ENCODE assay signal across 16 cellular contexts in the genomic region with DNA sequence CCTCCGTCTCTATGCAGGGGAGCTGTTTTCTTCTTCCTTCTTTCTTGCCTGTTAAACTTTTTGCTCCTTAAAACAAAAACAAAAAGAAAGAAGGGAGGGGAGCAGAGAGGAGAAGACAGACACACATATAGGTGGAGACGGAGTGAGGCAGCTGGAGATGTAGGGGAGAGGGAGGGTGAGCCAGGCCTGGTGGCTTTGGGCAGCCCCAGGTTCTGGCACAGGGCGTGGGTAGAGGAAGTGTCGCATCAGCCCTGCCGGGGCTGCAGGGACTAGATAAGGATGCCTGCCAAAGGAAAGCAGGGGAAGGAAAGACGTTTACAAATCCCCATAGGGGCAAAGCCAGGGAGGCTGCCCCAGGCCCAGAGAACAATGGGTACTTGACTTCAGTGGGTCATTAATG. TPM values are rescaled to one million over a fixed set of nuclear protein-coding genes. Genes with fewer than 3 reads are reported as not detected.
A peak's percentile ranks its signal among the peaks of the same experiment; 100 is the strongest.
DNase-seq lines count a peak whose midpoint lies in the region; ATAC-seq, FAIRE-seq and TF ChIP-seq lines count a peak whose summit lies in the region.
"Had no signal": no experiment of that assay in that cellular context is flagged by ENCODE, and none has a peak within 500 bp of the region (broad histone marks: within the 10 kb centered on the region; RNA-seq: fewer than 3 reads in every experiment).

No MANE protein-coding gene starts in this region.

- no peaks in the 10 kb centered on the region for H3K9me3 ChIP-seq in BLaER1 treated with 17β-estradiol and CSF1 and Interleukin-3, amounts not matched to agents 10 nM and 100 nM (replicated peaks in 1 of 11)
- H3K9me3 ChIP-seq in right lobe of liver: no peaks in the 10 kb centered on the region
- H3K9me3 ChIP-seq in gastrocnemius medialis: no peaks in the 10 kb centered on the region
- H3K9me3 ChIP-seq: SJSA1 had no signal

- in situ Hi-C loops in gastrocnemius medialis (cut with MboI; ENCODE audit: low sequenced_read_pairs in 4 of 4): no loop called here

- H3K4me3 Mint-ChIP-seq in WTC11: no peak overlapping the region
- H3K4me3 Mint-ChIP-seq: memory B cell had no signal

- ATAC-seq in WTC11 (peak; percentile 11), right lobe of liver (peak; percentile 40 to 62 (median 44)), gastrocnemius medialis (no peak)
- ATAC-seq: HCT116 had no signal

- no peak for TF ChIP-seq CTCF in WTC11 (IDR thresholded peaks at IDR 0.05)
- no peak for TF ChIP-seq CTCF in right lobe of liver (IDR thresholded peaks at IDR 0.05)
- TF ChIP-seq CTCF in gastrocnemius medialis (IDR thresholded peaks at IDR 0.05 in 4 of 5, conservative IDR thresholded peaks at IDR 0.05 in 1 of 5): no peak

- peaks cover 0 to 31% (median 12%) of the 10 kb centered on the region in 11 experiments; a peak in 14 of 22 replicates for H3K36me3 ChIP-seq in BLaER1 treated with 17β-estradiol and CSF1 and Interleukin-3, amounts not matched to agents 10 nM and 100 nM
- H3K36me3 ChIP-seq in right lobe of liver: peaks cover 0 to 8% (median 0%) of the 10 kb centered on the region in 4 donors
- no peaks in the 10 kb centered on the region for H3K36me3 ChIP-seq in gastrocnemius medialis
- H3K36me3 ChIP-seq: SJSA1 had no signal

- no peak for TF ChIP-seq POLR2A in right lobe of liver (IDR thresholded peaks at IDR 0.05)
- no peak for TF ChIP-seq POLR2A in gastrocnemius medialis (IDR thresholded peaks at IDR 0.05)

- FAIRE-seq in GM19239 (lab: Jason Lieb, UNC): no peak

- no peaks in the 10 kb centered on the region for H3K9me3 Mint-ChIP-seq in WTC11
- H3K9me3 Mint-ChIP-seq: memory B cell had no signal

- peak overlapping the region in 4 of 11 experiments; percentile 18 to 33 (median 23); a peak in 5 of 22 replicates for H3K9ac ChIP-seq in BLaER1 treated with 17β-estradiol and CSF1 and Interleukin-3, amounts not matched to agents 10 nM and 100 nM

- peak overlapping the region; percentile 1 to 68 (median 36); a peak in 19 of 22 replicates for H3K4me2 ChIP-seq in BLaER1 treated with 17β-estradiol and CSF1 and Interleukin-3, amounts not matched to agents 10 nM and 100 nM

- peaks cover 0 to 11% (median 0%) of the 10 kb centered on the region in 11 experiments; a peak in 2 of 22 replicates for H4K20me1 ChIP-seq in BLaER1 treated with 17β-estradiol and CSF1 and Interleukin-3, amounts not matched to agents 10 nM and 100 nM

- POLR2A ChIA-PET in WTC11 (lab: Charles Lee): no interaction called here

- H3K27me3 ChIP-seq in BLaER1 treated with 17β-estradiol and CSF1 and Interleukin-3, amounts not matched to agents 10 nM and 100 nM: no peaks in the 10 kb centered on the region
- H3K27me3 ChIP-seq in right lobe of liver: no peaks in the 10 kb centered on the region
- H3K27me3 ChIP-seq in gastrocnemius medialis: no peaks in the 10 kb centered on the region
- H3K27me3 ChIP-seq: dorsolateral prefrontal cortex, SJSA1 had no signal

- H3K4me3 ChIP-seq in BLaER1 treated with 17β-estradiol and CSF1 and Interleukin-3, amounts not matched to agents 10 nM and 100 nM: no peak overlapping the region
- H3K4me3 ChIP-seq in right lobe of liver (no peak overlapping the region), gastrocnemius medialis (no peak overlapping the region)
- H3K4me3 ChIP-seq: dorsolateral prefrontal cortex, SJSA1, skin epidermis had no signal

- WGBS in right lobe of liver (ENCODE audit: insufficient coverage, low coverage, low lambda C conversion rate, missing lambda C conversion rate): 30% methylated on average over 6 of the region's 6 CpGs

- DNase-seq in HUDEP-2 (lab: John Stamatoyannopoulos, UW; ENCODE audit: unreplicated experiment in 76 of 76): peak in 75 of 76 experiments; percentile 25 to 98 (median 92)
- no peak for DNase-seq in WTC11 (ENCODE audit: low spot score)
- no peak for DNase-seq in right lobe of liver
- DNase-seq in activated CD8-positive, alpha-beta memory T cell treated with anti-CD3 and anti-CD28 coated beads, Interleukin-2, amount 50 U/mL, for 4 hours: no peak
- no peak for DNase-seq in gastrocnemius medialis
- no peak for DNase-seq in DMS114 treated with DMSO at 0.1 percent for 48 hours (lab: John Stamatoyannopoulos, UW; ENCODE audit: unreplicated experiment)
- no peak for DNase-seq in GM19239 (ENCODE audit: insufficient read length, low spot score)
- DNase-seq: activated gamma-delta T cell; dorsolateral prefrontal cortex; occipital lobe; stimulated activated naive CD4-positive, alpha-beta T cell had no signal

- no peaks in the 10 kb centered on the region for H3K27me3 Mint-ChIP-seq in WTC11 (ENCODE audit: low read depth)

- no peaks in the 10 kb centered on the region for H3K36me3 Mint-ChIP-seq in WTC11

- H3K27ac Mint-ChIP-seq in WTC11: no peak overlapping the region; the same call in 1 of the 2 replicates
- H3K27ac Mint-ChIP-seq: memory B cell had no signal

- peak overlapping the region in 4 of 11 experiments; percentile 11 to 25 (median 18); a peak in 4 of 22 replicates for H3K27ac ChIP-seq in BLaER1 treated with 17β-estradiol and CSF1 and Interleukin-3, amounts not matched to agents 10 nM and 100 nM
- H3K27ac ChIP-seq in right lobe of liver: no peak overlapping the region
- no peak overlapping the region for H3K27ac ChIP-seq in gastrocnemius medialis
- H3K27ac ChIP-seq: dorsolateral prefrontal cortex, SJSA1, skin epidermis had no signal

- CTCF ChIA-PET in WTC11 (lab: Charles Lee): interaction anchor here (1.0 to 5.5 kb wide), 3 partner anchors 19 to 209 kb away, joined by 3 to 23 read pairs (median 3); no protein-coding TSS in a partner anchor

- H3K4me1 Mint-ChIP-seq in WTC11: peaks cover 46% of the 10 kb centered on the region

- peaks cover 10 to 23% (median 15%) of the 10 kb centered on the region in 10 experiments; a peak in 19 of 20 replicates for H3K4me1 ChIP-seq in BLaER1 treated with 17β-estradiol and CSF1 and Interleukin-3, amounts not matched to agents 10 nM and 100 nM
- H3K4me1 ChIP-seq in right lobe of liver (no peaks in the 10 kb centered on the region), gastrocnemius medialis (peaks cover 20 to 22% of the 10 kb centered on the region in 2 donors)
- H3K4me1 ChIP-seq: SJSA1 had no signal

- intact Hi-C loops in right lobe of liver (cut with DNase I) (no loop called here), gastrocnemius medialis (cut with DNase I; ENCODE audit: low total_unique reads) (no loop called here)

TF ChIP-seq in WTC11, 78 proteins besides CTCF, POLR2A, EP300 and RAD21:
- TF ChIP-seq MYBL2 (CRISPR knock-in tag; IDR thresholded peaks at IDR 0.05) (no peak), FOXJ3 (CRISPR knock-in tag; IDR thresholded peaks at IDR 0.05; ENCODE audit: borderline replicate concordance) (no peak), GRHL2 (CRISPR knock-in tag; IDR thresholded peaks at IDR 0.05; ENCODE audit: insufficient replicate concordance, severe bottlenecking) (no peak)

RNA-seq across cellular contexts. Expression of a gene that starts 38.7 kb away (rescaled TPM):
- total RNA-seq in WTC11 (2021): 0.89 to 1.1 TPM (median 1.0 TPM) in 3 replicates
- 1 to 10 TPM; 1.7 to 3.6 (median 2.4) TPM for total RNA-seq in right lobe of liver
- total RNA-seq in gastrocnemius medialis: 1 to 10 TPM in 3 of 4 donors, under 1 TPM in 1; 0.78 to 1.8 (median 1.0) TPM

Comparison
In these comparisons a context has a peak if more than half of its experiments do, and no peak if none do; other contexts are left out.
1. DNase-seq: peak in HUDEP-2 (75 of 76); none in WTC11 (single experiment), right lobe of liver (0 of 3), activated CD8-positive, alpha-beta memory T cell treated with anti-CD3 and anti-CD28 coated beads, Interleukin-2, amount 50 U/mL, for 4 hours (single experiment), gastrocnemius medialis (0 of 2), DMS114 treated with DMSO at 0.1 percent for 48 hours (single experiment) and GM19239 (single experiment).
2. ATAC-seq: peak in WTC11 (single experiment) and right lobe of liver (4 of 4); none in gastrocnemius medialis (0 of 2).